In genomic region chr20:63434599-63435378, GRCh38 we compare ENCODE assay signal across 2 cellular contexts.
A peak's percentile ranks its signal among the peaks of the same experiment; 100 is the strongest.
TF ChIP-seq lines count a peak whose summit lies in the region.

No MANE protein-coding gene starts in this region.

TF ChIP-seq in A549, 52 proteins besides CTCF, POLR2A, EP300 and RAD21 (continued from another document):
- no peak for TF ChIP-seq FOSL2 (IDR thresholded peaks at IDR 0.05)
- peak; percentile 42 for TF ChIP-seq FOSL2 (CRISPR knock-in tag; IDR thresholded peaks at IDR 0.05)
- peak; percentile 93 for TF ChIP-seq USF2 (IDR thresholded peaks at IDR 0.05)

TF ChIP-seq in HepG2, 621 proteins besides CTCF, POLR2A, EP300 and RAD21 (continued from another document and continues in another):
- no peak; the same call in 1 of the 2 replicates for TF ChIP-seq LRRFIP1 (CRISPR knock-in tag; conservative IDR thresholded peaks at IDR 0.05)
- TF ChIP-seq BHLHE40 (IDR thresholded peaks at IDR 0.05; ENCODE audit: low read length), result peak; percentile 92
- peak; percentile 31; the same call in 1 of the 2 replicates for TF ChIP-seq CEBPG (CRISPR knock-in tag; IDR thresholded peaks at IDR 0.05)
- TF ChIP-seq ZNF256 (CRISPR knock-in tag; conservative IDR thresholded peaks at IDR 0.05), result no peak
- TF ChIP-seq, protein P1, sequence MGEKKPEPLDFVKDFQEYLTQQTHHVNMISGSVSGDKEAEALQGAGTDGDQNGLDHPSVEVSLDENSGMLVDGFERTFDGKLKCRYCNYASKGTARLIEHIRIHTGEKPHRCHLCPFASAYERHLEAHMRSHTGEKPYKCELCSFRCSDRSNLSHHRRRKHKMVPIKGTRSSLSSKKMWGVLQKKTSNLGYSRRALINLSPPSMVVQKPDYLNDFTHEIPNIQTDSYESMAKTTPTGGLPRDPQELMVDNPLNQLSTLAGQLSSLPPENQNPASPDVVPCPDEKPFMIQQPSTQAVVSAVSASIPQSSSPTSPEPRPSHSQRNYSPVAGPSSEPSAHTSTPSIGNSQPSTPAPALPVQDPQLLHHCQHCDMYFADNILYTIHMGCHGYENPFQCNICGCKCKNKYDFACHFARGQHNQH (CRISPR knock-in tag; IDR thresholded peaks at IDR 0.05), result peak; percentile 49; the same call in 1 of the 2 replicates
- TF ChIP-seq LBX2 (CRISPR knock-in tag; IDR thresholded peaks at IDR 0.05; ENCODE audit: borderline replicate concordance), result no peak
- TF ChIP-seq ZNF556 (CRISPR knock-in tag; IDR thresholded peaks at IDR 0.05; ENCODE audit: borderline replicate concordance), result 0 out of 2 replicates have a peak, but pooled peaks have one; percentile 73
- peak; percentile 40; the same call in 1 of the 2 replicates for TF ChIP-seq GATAD1 (CRISPR knock-in tag; IDR thresholded peaks at IDR 0.05)
- TF ChIP-seq, protein P2, sequence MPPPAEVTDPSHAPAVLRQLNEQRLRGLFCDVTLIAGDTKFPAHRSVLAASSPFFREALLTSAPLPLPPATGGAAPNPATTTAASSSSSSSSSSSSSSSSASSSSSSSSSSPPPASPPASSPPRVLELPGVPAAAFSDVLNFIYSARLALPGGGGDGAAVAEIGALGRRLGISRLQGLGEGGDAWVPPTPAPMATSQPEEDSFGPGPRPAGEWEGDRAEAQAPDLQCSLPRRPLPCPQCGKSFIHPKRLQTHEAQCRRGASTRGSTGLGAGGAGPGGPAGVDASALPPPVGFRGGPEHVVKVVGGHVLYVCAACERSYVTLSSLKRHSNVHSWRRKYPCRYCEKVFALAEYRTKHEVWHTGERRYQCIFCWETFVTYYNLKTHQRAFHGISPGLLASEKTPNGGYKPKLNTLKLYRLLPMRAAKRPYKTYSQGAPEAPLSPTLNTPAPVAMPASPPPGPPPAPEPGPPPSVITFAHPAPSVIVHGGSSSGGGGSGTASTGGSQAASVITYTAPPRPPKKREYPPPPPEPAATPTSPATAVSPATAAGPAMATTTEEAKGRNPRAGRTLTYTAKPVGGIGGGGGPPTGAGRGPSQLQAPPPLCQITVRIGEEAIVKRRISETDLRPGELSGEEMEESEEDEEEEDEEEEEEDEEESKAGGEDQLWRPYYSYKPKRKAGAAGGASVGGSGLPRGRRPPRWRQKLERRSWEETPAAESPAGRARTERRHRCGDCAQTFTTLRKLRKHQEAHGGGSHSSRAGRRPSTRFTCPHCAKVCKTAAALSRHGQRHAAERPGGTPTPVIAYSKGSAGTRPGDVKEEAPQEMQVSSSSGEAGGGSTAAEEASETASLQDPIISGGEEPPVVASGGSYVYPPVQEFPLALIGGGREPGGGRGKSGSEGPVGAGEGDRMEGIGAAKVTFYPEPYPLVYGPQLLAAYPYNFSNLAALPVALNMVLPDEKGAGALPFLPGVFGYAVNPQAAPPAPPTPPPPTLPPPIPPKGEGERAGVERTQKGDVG (CRISPR knock-in tag; IDR thresholded peaks at IDR 0.05; ENCODE audit: borderline replicate concordance), result no peak
- TF ChIP-seq ZNF280D (CRISPR knock-in tag; IDR thresholded peaks at IDR 0.05), result 0 out of 2 replicates have a peak, but pooled peaks have one; percentile 17
- TF ChIP-seq ZNF354B (CRISPR knock-in tag; IDR thresholded peaks at IDR 0.05), result no peak
- TF ChIP-seq, protein P3, sequence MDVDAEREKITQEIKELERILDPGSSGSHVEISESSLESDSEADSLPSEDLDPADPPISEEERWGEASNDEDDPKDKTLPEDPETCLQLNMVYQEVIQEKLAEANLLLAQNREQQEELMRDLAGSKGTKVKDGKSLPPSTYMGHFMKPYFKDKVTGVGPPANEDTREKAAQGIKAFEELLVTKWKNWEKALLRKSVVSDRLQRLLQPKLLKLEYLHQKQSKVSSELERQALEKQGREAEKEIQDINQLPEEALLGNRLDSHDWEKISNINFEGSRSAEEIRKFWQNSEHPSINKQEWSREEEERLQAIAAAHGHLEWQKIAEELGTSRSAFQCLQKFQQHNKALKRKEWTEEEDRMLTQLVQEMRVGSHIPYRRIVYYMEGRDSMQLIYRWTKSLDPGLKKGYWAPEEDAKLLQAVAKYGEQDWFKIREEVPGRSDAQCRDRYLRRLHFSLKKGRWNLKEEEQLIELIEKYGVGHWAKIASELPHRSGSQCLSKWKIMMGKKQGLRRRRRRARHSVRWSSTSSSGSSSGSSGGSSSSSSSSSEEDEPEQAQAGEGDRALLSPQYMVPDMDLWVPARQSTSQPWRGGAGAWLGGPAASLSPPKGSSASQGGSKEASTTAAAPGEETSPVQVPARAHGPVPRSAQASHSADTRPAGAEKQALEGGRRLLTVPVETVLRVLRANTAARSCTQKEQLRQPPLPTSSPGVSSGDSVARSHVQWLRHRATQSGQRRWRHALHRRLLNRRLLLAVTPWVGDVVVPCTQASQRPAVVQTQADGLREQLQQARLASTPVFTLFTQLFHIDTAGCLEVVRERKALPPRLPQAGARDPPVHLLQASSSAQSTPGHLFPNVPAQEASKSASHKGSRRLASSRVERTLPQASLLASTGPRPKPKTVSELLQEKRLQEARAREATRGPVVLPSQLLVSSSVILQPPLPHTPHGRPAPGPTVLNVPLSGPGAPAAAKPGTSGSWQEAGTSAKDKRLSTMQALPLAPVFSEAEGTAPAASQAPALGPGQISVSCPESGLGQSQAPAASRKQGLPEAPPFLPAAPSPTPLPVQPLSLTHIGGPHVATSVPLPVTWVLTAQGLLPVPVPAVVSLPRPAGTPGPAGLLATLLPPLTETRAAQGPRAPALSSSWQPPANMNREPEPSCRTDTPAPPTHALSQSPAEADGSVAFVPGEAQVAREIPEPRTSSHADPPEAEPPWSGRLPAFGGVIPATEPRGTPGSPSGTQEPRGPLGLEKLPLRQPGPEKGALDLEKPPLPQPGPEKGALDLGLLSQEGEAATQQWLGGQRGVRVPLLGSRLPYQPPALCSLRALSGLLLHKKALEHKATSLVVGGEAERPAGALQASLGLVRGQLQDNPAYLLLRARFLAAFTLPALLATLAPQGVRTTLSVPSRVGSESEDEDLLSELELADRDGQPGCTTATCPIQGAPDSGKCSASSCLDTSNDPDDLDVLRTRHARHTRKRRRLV (CRISPR knock-in tag; IDR thresholded peaks at IDR 0.05), result no peak
- no peak for TF ChIP-seq NFE2L2 (IDR thresholded peaks at IDR 0.05; ENCODE audit: low read length)
- no peak for TF ChIP-seq AHDC1 (CRISPR knock-in tag; IDR thresholded peaks at IDR 0.05; ENCODE audit: borderline replicate concordance)
- TF ChIP-seq ATAD3A (CRISPR knock-in tag; IDR thresholded peaks at IDR 0.05), result no peak
- no peak for TF ChIP-seq PHF5A (CRISPR knock-in tag; IDR thresholded peaks at IDR 0.05; ENCODE audit: low read depth, unreplicated experiment)
- TF ChIP-seq TBP (CRISPR knock-in tag; IDR thresholded peaks at IDR 0.05), result no peak
- TF ChIP-seq ZFP1 (CRISPR knock-in tag; IDR thresholded peaks at IDR 0.05), result peak; percentile 41; the same call in 1 of the 2 replicates
- TF ChIP-seq CAMTA2 (CRISPR knock-in tag; IDR thresholded peaks at IDR 0.05; ENCODE audit: borderline replicate concordance), result no peak
- TF ChIP-seq, protein P4, sequence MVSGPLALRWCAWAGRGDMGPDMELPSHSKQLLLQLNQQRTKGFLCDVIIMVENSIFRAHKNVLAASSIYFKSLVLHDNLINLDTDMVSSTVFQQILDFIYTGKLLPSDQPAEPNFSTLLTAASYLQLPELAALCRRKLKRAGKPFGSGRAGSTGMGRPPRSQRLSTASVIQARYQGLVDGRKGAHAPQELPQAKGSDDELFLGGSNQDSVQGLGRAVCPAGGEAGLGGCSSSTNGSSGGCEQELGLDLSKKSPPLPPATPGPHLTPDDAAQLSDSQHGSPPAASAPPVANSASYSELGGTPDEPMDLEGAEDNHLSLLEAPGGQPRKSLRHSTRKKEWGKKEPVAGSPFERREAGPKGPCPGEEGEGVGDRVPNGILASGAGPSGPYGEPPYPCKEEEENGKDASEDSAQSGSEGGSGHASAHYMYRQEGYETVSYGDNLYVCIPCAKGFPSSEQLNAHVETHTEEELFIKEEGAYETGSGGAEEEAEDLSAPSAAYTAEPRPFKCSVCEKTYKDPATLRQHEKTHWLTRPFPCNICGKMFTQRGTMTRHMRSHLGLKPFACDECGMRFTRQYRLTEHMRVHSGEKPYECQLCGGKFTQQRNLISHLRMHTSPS (CRISPR knock-in tag; IDR thresholded peaks at IDR 0.05; ENCODE audit: low read depth), result no peak
- no peak for TF ChIP-seq ZFP82 (CRISPR knock-in tag; IDR thresholded peaks at IDR 0.05; ENCODE audit: borderline replicate concordance)
- TF ChIP-seq KDM2A (CRISPR knock-in tag; IDR thresholded peaks at IDR 0.05; ENCODE audit: borderline replicate concordance, low read depth), result peak; percentile 77
- 0 out of 2 replicates have a peak, but pooled peaks have one; percentile 19 for TF ChIP-seq RARA (CRISPR knock-in tag; IDR thresholded peaks at IDR 0.05)
- no peak for TF ChIP-seq ZKSCAN8 (CRISPR knock-in tag; IDR thresholded peaks at IDR 0.05; ENCODE audit: borderline replicate concordance)
- TF ChIP-seq BORCS8-MEF2B (CRISPR knock-in tag; IDR thresholded peaks at IDR 0.05), result peak; percentile 54; the same call in 1 of the 2 replicates
